8 cellular contexts compared by ENCODE assay signal in genomic region chr2:136423516-136423996, GRCh38.
DNase-seq lines count a peak whose midpoint lies in the region; ATAC-seq and TF ChIP-seq lines count a peak whose summit lies in the region.

No MANE protein-coding gene starts in this region.

- H3K4me3 ChIP-seq in lower leg skin (ENCODE audit: low read depth, poor library complexity, severe bottlenecking): no peak overlapping the region

- DNase-seq in AG20443 (ENCODE audit: low spot score) (peak; percentile 88), NCI-H345 (lab: John Stamatoyannopoulos, UW) (peak; percentile 91), dedifferentiated amniotic fluid mesenchymal stem cell (ENCODE audit: extremely low spot score) (peak; percentile 58), lower leg skin (ENCODE audit: low spot score in 2 of 2) (peak; percentile 46 to 88)
- DNase-seq in activated CD4-positive, alpha-beta T cell treated with anti-CD3 and anti-CD28 coated beads for 4 hours: peak; percentile 75 to 77
- peak; percentile 35 to 65 (median 49) for DNase-seq in stimulated activated CD4-positive, alpha-beta T cell treated with anti-CD3 and anti-CD28 coated beads, TNF-alpha, amount 100 ng/mL, for 1 hour (ENCODE audit: low read depth in 3 of 3, low spot score in 1 of 3)

- no peak for TF ChIP-seq POLR2A in lower leg skin (IDR thresholded peaks at IDR 0.05)

- TF ChIP-seq CTCF in lower leg skin (IDR thresholded peaks at IDR 0.05): peak in 1 of 3 donors; percentile 14

- ATAC-seq in GM18909 (IDR thresholded peaks at IDR 0.05; ENCODE audit: poor library complexity, unreplicated experiment): peak; percentile 99
- peak; percentile 98 for ATAC-seq in HG03175 (IDR thresholded peaks at IDR 0.05; ENCODE audit: unreplicated experiment)

- intact Hi-C loops in lower leg skin (cut with DNase I; ENCODE audit: low total_unique reads): loop anchor here (5.0 to 10.0 kb wide), 2 partner anchors 1241 to 1414 kb away; no protein-coding TSS in a partner anchor

- 2 to 4% methylated on average over 19 to 27 of the region's 27 CpGs for WGBS in lower leg skin, 2 donors
